Comparison of ENCODE assay signal across 8 cellular contexts in the genomic region with DNA sequence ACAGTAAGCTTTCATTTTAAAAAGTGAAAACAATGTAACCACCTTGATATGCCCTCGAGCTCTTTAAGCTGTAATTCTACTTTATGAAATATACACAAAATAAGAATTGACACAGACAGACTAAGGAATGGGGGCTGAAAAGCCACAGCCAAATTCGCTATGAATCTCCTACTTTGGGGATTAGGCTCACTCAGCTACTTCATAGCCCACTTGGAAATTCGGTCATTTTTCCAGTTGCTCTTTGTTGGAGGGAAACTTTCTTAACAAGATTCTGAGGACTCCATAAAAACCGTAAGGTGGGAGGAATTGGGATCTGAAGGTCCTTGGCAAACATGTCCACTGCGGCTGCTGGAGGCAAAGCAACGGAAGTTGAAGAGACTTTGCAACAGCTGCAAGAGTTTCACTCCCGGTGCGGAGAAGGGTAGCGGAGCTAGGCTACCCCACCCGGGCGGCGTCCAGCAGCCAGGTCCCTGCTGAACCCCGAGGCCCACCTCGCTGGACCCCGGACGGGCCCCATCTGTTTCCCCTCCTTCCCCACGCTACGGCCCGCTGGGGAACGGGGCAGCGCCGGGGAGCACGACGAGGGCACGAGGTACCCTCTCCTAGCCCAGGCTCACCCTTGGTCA. TPM values are rescaled to one million over a fixed set of nuclear protein-coding genes. Genes with fewer than 3 reads are reported as not detected.
A peak's percentile ranks its signal among the peaks of the same experiment; 100 is the strongest.
DNase-seq lines count a peak whose midpoint lies in the region; ATAC-seq and TF ChIP-seq lines count a peak whose summit lies in the region.

No MANE protein-coding gene starts in this region.

- no TSS peak for BruUV-seq in A673 (replicated peaks; lab: Mats Ljungman, UMichigan)

- DNase-seq in A673 (ENCODE audit: low spot score) = peak; percentile 15
- peak in 20 of 34 experiments; percentile 2 to 31 (median 16) for DNase-seq in T-cell
- DNase-seq in choroid plexus epithelial cell (ENCODE audit: low read depth) = peak; percentile 44
- DNase-seq in lung microvascular endothelial cell (ENCODE audit: low read depth in 2 of 2) = peak; percentile 16 to 43
- no peak for DNase-seq in NCI-H524 (lab: John Stamatoyannopoulos, UW)

- no peaks in the 10 kb centered on the region for H3K27me3 Mint-ChIP-seq in T-cell

- CTCF ChIA-PET in A673 (lab: Charles Lee) (no interaction called here), T-cell (lab: Charles Lee) (interaction anchor here in 1 of 2 donors (0.6 kb wide), 1 partner anchor 978 kb away, joined by 3 read pairs; no protein-coding TSS in a partner anchor)

- POLR2A ChIA-PET in A673 (lab: Charles Lee; ENCODE audit: low non-redundant PET) = interaction anchor here (0.7 kb wide), 1 partner anchor 801 kb away, joined by 3 read pairs; no protein-coding TSS in a partner anchor
- POLR2A ChIA-PET in T-cell (lab: Charles Lee) = interaction anchor here in 1 of 2 donors (0.6 to 1.4 kb wide), 2 partner anchors 154 to 332 kb away, joined by 3 read pairs; a partner anchor contains a TSS

- peak; percentile 34 for ATAC-seq in GM18907 (IDR thresholded peaks at IDR 0.05; ENCODE audit: unreplicated experiment)
- peak; percentile 31 for ATAC-seq in HG03159 (IDR thresholded peaks at IDR 0.05; ENCODE audit: unreplicated experiment)
- peak; percentile 19 to 42 (median 32) for ATAC-seq in T-cell (replicated peaks in 1 of 4)

- peaks cover 9% of the 10 kb centered on the region for H3K36me3 Mint-ChIP-seq in T-cell

- no peaks in the 10 kb centered on the region for H3K36me3 ChIP-seq in A673 (ENCODE audit: insufficient read depth, low read length, poor library complexity, severe bottlenecking)
- H3K36me3 ChIP-seq in subcutaneous abdominal adipose tissue (ENCODE audit: control insufficient read depth in 5 of 5, insufficient read depth in 5 of 5, low read length in 5 of 5) = no peaks in the 10 kb centered on the region

- H3K27ac Mint-ChIP-seq in T-cell = peak overlapping the region; percentile 52 to 75

- no peaks in the 10 kb centered on the region for H3K9me3 ChIP-seq in A673 (ENCODE audit: low read depth, low read length, poor library complexity, severe bottlenecking)
- H3K9me3 ChIP-seq in subcutaneous abdominal adipose tissue (ENCODE audit: control insufficient read depth in 5 of 5, low read length in 5 of 5) = no peaks in the 10 kb centered on the region

- H3K9me3 Mint-ChIP-seq in T-cell = no peaks in the 10 kb centered on the region

- H3K4me1 ChIP-seq in A673 (ENCODE audit: insufficient read depth, low read length, poor library complexity, severe bottlenecking) (peaks cover 4% of the 10 kb centered on the region), subcutaneous abdominal adipose tissue (ENCODE audit: control insufficient read depth in 5 of 5, insufficient read depth in 5 of 5, low read length in 5 of 5) (peaks cover 5 to 37% (median 33%) of the 10 kb centered on the region in 5 donors)

- no peak for TF ChIP-seq CTCF in A673 (conservative IDR thresholded peaks at IDR 0.05; ENCODE audit: low read depth, low read length)
- no peak for TF ChIP-seq CTCF in choroid plexus epithelial cell (conservative IDR thresholded peaks at IDR 0.05; ENCODE audit: low read depth, low read length)

- H3K4me1 Mint-ChIP-seq in T-cell = peaks cover 31 to 39% (median 39%) of the 10 kb centered on the region in 3 donors

- H3K4me3 ChIP-seq in A673 (ENCODE audit: low read depth, low read length, poor library complexity, severe bottlenecking) = peak overlapping the region; percentile 83
- peak overlapping the region; percentile 89 for H3K4me3 ChIP-seq in choroid plexus epithelial cell (ENCODE audit: low read depth, low read length)
- H3K4me3 ChIP-seq in subcutaneous abdominal adipose tissue (ENCODE audit: low read depth in 1 of 5, low read length in 5 of 5) = peak overlapping the region; percentile 69 to 96 (median 86)

- H3K9ac ChIP-seq in subcutaneous abdominal adipose tissue (ENCODE audit: low read length in 5 of 5) = peak overlapping the region in 4 of 5 donors; percentile 71 to 86 (median 85)

- H3K27me3 ChIP-seq in A673 (replicated peaks; ENCODE audit: insufficient read depth, low read depth, low read length, poor library complexity) = no peaks in the 10 kb centered on the region
- no peaks in the 10 kb centered on the region for H3K27me3 ChIP-seq in subcutaneous abdominal adipose tissue (ENCODE audit: control insufficient read depth in 5 of 5, insufficient read depth in 4 of 5, low read length in 5 of 5)

- peak overlapping the region; percentile 86 to 90 (median 90) for H3K4me3 Mint-ChIP-seq in T-cell

- intact Hi-C loops in A673 (cut with micrococcal nuclease; ENCODE audit: unreplicated experiment) = loop anchor here (5.0 kb wide), 1 partner anchor 120 kb away; a partner anchor contains a TSS

- H3K27ac ChIP-seq in A673 (ENCODE audit: low read depth, low read length, poor library complexity, severe bottlenecking) = peak overlapping the region; percentile 61
- peak overlapping the region; percentile 77 for H3K27ac ChIP-seq in subcutaneous abdominal adipose tissue (ENCODE audit: low read depth, low read length)

RNA-seq across cellular contexts. Expression of a gene that starts 0.6 kb away (rescaled TPM):
- total RNA-seq in A673 (2021) = 25.1 and 31.6 TPM in 2 replicates
- total RNA-seq in T-cell = 10 to 100 TPM in 4 of 5 donors, 1 to 10 TPM in 1; 7.0 to 19.4 (median 17.2) TPM
- total RNA-seq in lung microvascular endothelial cell = 6.0 and 6.3 TPM in 2 replicates

RNA-seq across cellular contexts. Expression of a gene that starts 8.9 kb away (rescaled TPM):
- not detected in 2 replicates for total RNA-seq in A673 (2021)
- not detected for total RNA-seq in T-cell
- total RNA-seq in lung microvascular endothelial cell = not detected in 2 replicates

RNA-seq across cellular contexts. Expression of a gene that starts 12.9 kb away (rescaled TPM):
- 19.9 and 26.0 TPM in 2 replicates for total RNA-seq in A673 (2021)
- 10 to 100 TPM; 14.8 to 22.1 (median 18.8) TPM for total RNA-seq in T-cell
- 13.3 and 16.1 TPM in 2 replicates for total RNA-seq in lung microvascular endothelial cell

Comparison
In these comparisons a context has a peak if more than half of its experiments do, and no peak if none do; other contexts are left out.
1. DNase-seq: peak in A673 (single experiment), T-cell (20 of 34), choroid plexus epithelial cell (single experiment) and lung microvascular endothelial cell (2 of 2); none in NCI-H524 (0 of 2).
2. Peak in every context shown above with its lines, with median percentiles within 50 percentile points of each other: H3K4me3 ChIP-seq and ATAC-seq.